In genomic region chr15:30030350-30030749, GRCh38 we compare ENCODE assay signal across 24 cellular contexts. TPM values are rescaled to one million over a fixed set of nuclear protein-coding genes. Genes with fewer than 3 reads are reported as not detected.
DNase-seq lines count a peak whose midpoint lies in the region; ATAC-seq and TF ChIP-seq lines count a peak whose summit lies in the region.
"Had no signal": no experiment of that assay in that cellular context is flagged by ENCODE, and none has a peak within 500 bp of the region (broad histone marks: within the 10 kb centered on the region; RNA-seq: fewer than 3 reads in every experiment).

No MANE protein-coding gene starts in this region.

- H3K9me3 Mint-ChIP-seq in WTC11: peaks cover 26% of the 10 kb centered on the region
- H3K9me3 Mint-ChIP-seq: activated T-helper 1 cell treated with anti-CD3 and anti-CD28 coated beads, Interleukin-12 subunit alpha, Interleukin-12 subunit beta, Interleukin-2, Interleukin-4 antibody, amounts not matched to agents 30 ng/mL and 10 ng/mL and 1 ng/mL, durations not matched to agents 14 hours and 24 hours and 36 hours had no signal

- DNase-seq in AG09309 (ENCODE audit: low read depth) (no peak), PC-9 (no peak), epithelial cell of esophagus (ENCODE audit: low read depth) (peak; percentile 19), aorta (no peak), SK-N-DZ (ENCODE audit: low spot score) (no peak), WTC11 (ENCODE audit: low spot score) (no peak), gastrocnemius medialis (no peak)
- DNase-seq: activated CD4-positive, alpha-beta T cell treated with anti-CD3 and anti-CD28 coated beads for 4 hours; activated naive CD4-positive, alpha-beta T cell treated with anti-CD3 and anti-CD28 coated beads, Interleukin-2, amount 50 U/mL, for 16 hours; caudate nucleus; CD8-positive, alpha-beta T cell; dorsolateral prefrontal cortex; foreskin fibroblast; left ventricle myocardium inferior; MG63; NCI-H1417 treated with DMSO at 0.1 percent for 48 hours; NCI-H2171; small intestine; stimulated activated naive B cell treated with anti-CD40 and anti-IgM and Interleukin-4, amounts not matched to agents 10 μg/mL and 1 μg/mL and 100 μg/mL, for 72 hours had no signal

- ATAC-seq in aorta (ENCODE audit: low FRiP score) (no peak), WTC11 (no peak), gastrocnemius medialis (no peak)
- ATAC-seq: CD8-positive, alpha-beta T cell; stimulated activated naive B cell treated with anti-CD40 and anti-IgM and Interleukin-4, amounts not matched to agents 10 μg/mL and 1 μg/mL and 100 μg/mL, for 72 hours had no signal

- H3K4me3 Mint-ChIP-seq in WTC11: no peak overlapping the region
- H3K4me3 Mint-ChIP-seq: activated T-helper 1 cell treated with anti-CD3 and anti-CD28 coated beads, Interleukin-12 subunit alpha, Interleukin-12 subunit beta, Interleukin-2, Interleukin-4 antibody, amounts not matched to agents 30 ng/mL and 10 ng/mL and 1 ng/mL, durations not matched to agents 14 hours and 24 hours and 36 hours; CD8-positive, alpha-beta T cell; stimulated activated naive B cell treated with anti-CD40 and anti-IgM and Interleukin-4, amounts not matched to agents 10 μg/mL and 1 μg/mL and 100 μg/mL, for 72 hours had no signal

- H3K79me2 ChIP-seq in PC-9 (ENCODE audit: low read depth): no peaks in the 10 kb centered on the region
- H3K79me2 ChIP-seq: hepatocyte had no signal

- 87 to 89% methylated on average over 8 of the region's 8 CpGs for WGBS in aorta, 2 donors

- no peaks in the 10 kb centered on the region for H3F3A ChIP-seq in PC-9 (ENCODE audit: insufficient read depth, low read depth)

- H3K4me2 ChIP-seq in PC-9: no peak overlapping the region
- H3K4me2 ChIP-seq: hepatocyte had no signal

- no peaks in the 10 kb centered on the region for H4K20me1 ChIP-seq in PC-9 (ENCODE audit: insufficient read depth)

- H3K4me1 ChIP-seq in HEK293 (ENCODE audit: control insufficient read depth, insufficient read depth, low read length): no peaks in the 10 kb centered on the region
- H3K4me1 ChIP-seq in PC-9 (replicated peaks; ENCODE audit: insufficient read depth): no peaks in the 10 kb centered on the region
- H3K4me1 ChIP-seq in aorta (ENCODE audit: control insufficient read depth in 1 of 2, insufficient read depth in 2 of 2, low read length in 2 of 2): no peaks in the 10 kb centered on the region
- no peaks in the 10 kb centered on the region for H3K4me1 ChIP-seq in gastrocnemius medialis
- H3K4me1 ChIP-seq: left ventricle myocardium inferior had no signal

- H2AFZ ChIP-seq in PC-9: no peak overlapping the region
- H2AFZ ChIP-seq: hepatocyte had no signal

- no peak overlapping the region for H3K27ac ChIP-seq in HEK293 (ENCODE audit: extremely low read depth, low read depth, low read length)
- no peak overlapping the region for H3K27ac ChIP-seq in PC-9
- no peak overlapping the region for H3K27ac ChIP-seq in aorta (ENCODE audit: low read depth in 1 of 2, low read length in 2 of 2)
- H3K27ac ChIP-seq in gastrocnemius medialis: no peak overlapping the region
- H3K27ac ChIP-seq: dorsolateral prefrontal cortex, hepatocyte, left ventricle myocardium inferior had no signal

- TF ChIP-seq CTCF in AG09309 (IDR thresholded peaks at IDR 0.05; ENCODE audit: control insufficient read depth, insufficient read depth, low read depth, low read length, missing control alignments) (peak; percentile 26), HEK293 (tag by site-specific recombination; IDR thresholded peaks at IDR 0.05) (no peak), PC-9 (conservative IDR thresholded peaks at IDR 0.05) (peak; percentile 43), epithelial cell of esophagus (IDR thresholded peaks at IDR 0.05; ENCODE audit: insufficient read depth, low read depth, low read length, missing control alignments) (peak; percentile 28), WTC11 (IDR thresholded peaks at IDR 0.05) (no peak), gastrocnemius medialis (IDR thresholded peaks at IDR 0.05 in 4 of 5, conservative IDR thresholded peaks at IDR 0.05 in 1 of 5) (no peak)

- in situ Hi-C loops in gastrocnemius medialis (cut with MboI; ENCODE audit: low sequenced_read_pairs in 4 of 4): loop anchor here in 1 of 4 donors (10.0 kb wide), 1 partner anchor 56 kb away; no protein-coding TSS in a partner anchor

- no peaks in the 10 kb centered on the region for H3K27me3 Mint-ChIP-seq in WTC11 (ENCODE audit: low read depth)
- H3K27me3 Mint-ChIP-seq: stimulated activated naive B cell treated with anti-CD40 and anti-IgM and Interleukin-4, amounts not matched to agents 10 μg/mL and 1 μg/mL and 100 μg/mL, for 72 hours had no signal

- no peaks in the 10 kb centered on the region for H3K9me2 ChIP-seq in PC-9 (ENCODE audit: insufficient read depth)

- POLR2A ChIA-PET in HEK293 (lab: Yijun Ruan, JAX) (no interaction called here), PC-9 (lab: Charles Lee; ENCODE audit: unreplicated experiment) (no interaction called here), WTC11 (lab: Charles Lee) (no interaction called here)

- intact Hi-C loops in PC-9 (cut with micrococcal nuclease; ENCODE audit: unreplicated experiment) (loop anchor here (1.0 kb wide), 1 partner anchor 362 kb away; no protein-coding TSS in a partner anchor), aorta (cut with DNase I) (no loop called here), gastrocnemius medialis (cut with DNase I; ENCODE audit: low total_unique reads) (no loop called here)

- no peak for TF ChIP-seq POLR2A in gastrocnemius medialis (IDR thresholded peaks at IDR 0.05)

- H3K36me3 ChIP-seq in HEK293 (ENCODE audit: control insufficient read depth in 2 of 2, insufficient read depth in 1 of 2, low read length in 2 of 2): no peaks in the 10 kb centered on the region
- H3K36me3 ChIP-seq in PC-9 (ENCODE audit: low read depth): no peaks in the 10 kb centered on the region
- H3K36me3 ChIP-seq in aorta (ENCODE audit: control insufficient read depth in 1 of 2, insufficient read depth in 2 of 2, low read length in 1 of 2): no peaks in the 10 kb centered on the region
- H3K36me3 ChIP-seq in gastrocnemius medialis: no peaks in the 10 kb centered on the region
- H3K36me3 ChIP-seq: left ventricle myocardium inferior, MG63 had no signal

- H3K27ac Mint-ChIP-seq in WTC11: no peak overlapping the region
- H3K27ac Mint-ChIP-seq: activated T-helper 1 cell treated with anti-CD3 and anti-CD28 coated beads, Interleukin-12 subunit alpha, Interleukin-12 subunit beta, Interleukin-2, Interleukin-4 antibody, amounts not matched to agents 30 ng/mL and 10 ng/mL and 1 ng/mL, durations not matched to agents 14 hours and 24 hours and 36 hours; CD8-positive, alpha-beta T cell; stimulated activated naive B cell treated with anti-CD40 and anti-IgM and Interleukin-4, amounts not matched to agents 10 μg/mL and 1 μg/mL and 100 μg/mL, for 72 hours had no signal

- H3K27me3 ChIP-seq in PC-9 (ENCODE audit: insufficient read depth, low read depth): no peaks in the 10 kb centered on the region
- H3K27me3 ChIP-seq in aorta (ENCODE audit: control insufficient read depth in 1 of 2, insufficient read depth in 2 of 2, low read length in 1 of 2): no peaks in the 10 kb centered on the region
- no peaks in the 10 kb centered on the region for H3K27me3 ChIP-seq in gastrocnemius medialis
- H3K27me3 ChIP-seq: dorsolateral prefrontal cortex, hepatocyte, MG63 had no signal

- H3K4me3 ChIP-seq in AG09309 (ENCODE audit: control insufficient read depth, low read depth, low read length): no peak overlapping the region
- H3K4me3 ChIP-seq in HEK293 (ENCODE audit: low read depth, low read length): no peak overlapping the region
- H3K4me3 ChIP-seq in PC-9: no peak overlapping the region
- H3K4me3 ChIP-seq in epithelial cell of esophagus (ENCODE audit: low read length): no peak overlapping the region
- no peak overlapping the region for H3K4me3 ChIP-seq in aorta (ENCODE audit: low read length in 2 of 2)
- no peak overlapping the region for H3K4me3 ChIP-seq in gastrocnemius medialis
- H3K4me3 ChIP-seq: dorsolateral prefrontal cortex, hepatocyte, left ventricle myocardium inferior, MG63 had no signal

- peaks cover 7% of the 10 kb centered on the region for H3K36me3 Mint-ChIP-seq in WTC11
- H3K36me3 Mint-ChIP-seq: CD8-positive, alpha-beta T cell; stimulated activated naive B cell treated with anti-CD40 and anti-IgM and Interleukin-4, amounts not matched to agents 10 μg/mL and 1 μg/mL and 100 μg/mL, for 72 hours had no signal

- no peaks in the 10 kb centered on the region for H3K4me1 Mint-ChIP-seq in WTC11
- H3K4me1 Mint-ChIP-seq: stimulated activated naive B cell treated with anti-CD40 and anti-IgM and Interleukin-4, amounts not matched to agents 10 μg/mL and 1 μg/mL and 100 μg/mL, for 72 hours had no signal

- BruUV-seq in PC-9 (replicated peaks; lab: Mats Ljungman, UMichigan): no TSS peak

- H3K9me3 ChIP-seq in HEK293 (ENCODE audit: control insufficient read depth, insufficient read depth, low read depth, low read length) (no peaks in the 10 kb centered on the region), PC-9 (ENCODE audit: insufficient read depth, low read depth) (no peaks in the 10 kb centered on the region), aorta (ENCODE audit: control insufficient read depth, low read length) (no peaks in the 10 kb centered on the region), gastrocnemius medialis (no peaks in the 10 kb centered on the region)
- H3K9me3 ChIP-seq: MG63 had no signal

- CTCF ChIA-PET in HEK293 (lab: Yijun Ruan, JAX) (no interaction called here), PC-9 (lab: Charles Lee) (no interaction called here), WTC11 (lab: Charles Lee) (interaction anchor here (0.6 kb wide), 1 partner anchor 46 kb away, joined by 4 read pairs; no protein-coding TSS in a partner anchor)

TF ChIP-seq in HEK293, 187 proteins besides CTCF, POLR2A, EP300 and RAD21:
- TF ChIP-seq ZNF530 (tag by site-specific recombination; IDR thresholded peaks at IDR 0.05; ENCODE audit: low read depth): no peak
- 0 out of 2 replicates have a peak, but pooled peaks have one; percentile 7 for TF ChIP-seq ZNF654 (tag by site-specific recombination; IDR thresholded peaks at IDR 0.05; ENCODE audit: low read depth)
- peak; percentile 32; the same call in 1 of the 2 replicates for TF ChIP-seq ZNF146 (tag by site-specific recombination; IDR thresholded peaks at IDR 0.05)
- TF ChIP-seq GLIS2 (tag by site-specific recombination; IDR thresholded peaks at IDR 0.05): no peak

TF ChIP-seq in WTC11, 78 proteins besides CTCF, POLR2A, EP300 and RAD21:
- no peak for TF ChIP-seq SMAD4 (CRISPR knock-in tag; IDR thresholded peaks at IDR 0.05)
- no peak for TF ChIP-seq PRRX2 (CRISPR knock-in tag; IDR thresholded peaks at IDR 0.05)

RNA-seq across cellular contexts. Expression of gene GOLGA8J, which starts 52.4 kb away (rescaled TPM):
- total RNA-seq in PC-9 (2021) (not detected in 2 replicates), aorta (1 to 10 TPM in 1 of 2 donors, not detected in 1; 1.5 TPM), WTC11 (2021) (0.11 to 0.33 TPM in 2 of 3 replicates, not detected in the other), gastrocnemius medialis (not detected)
- polyA plus RNA-seq in aorta: not detected
- not detected in 2 replicates for polyA plus RNA-seq in SK-N-DZ (2014; cell fraction: cytosol; rRNA removed)
- 0.39 TPM in 1 of 2 replicates, not detected in the other for polyA plus RNA-seq in SK-N-DZ (2014; cell fraction: nucleus; rRNA removed)
- total RNA-seq: CD8-positive, alpha-beta T cell; Daoy; temporal lobe had no signal
- polyA plus RNA-seq: hepatocyte, small intestine had no signal

Comparison
In these comparisons a context has a peak if more than half of its experiments do, and no peak if none do; other contexts are left out.
1. CTCF ChIP-seq: peak in AG09309 (single experiment), PC-9 (single experiment) and epithelial cell of esophagus (single experiment); none in HEK293 (single experiment), WTC11 (single experiment) and gastrocnemius medialis (0 of 5).